28 cellular contexts compared by ENCODE assay signal in genomic region chr11:103798456-103798855, GRCh38.
DNase-seq lines count a peak whose midpoint lies in the region; TF ChIP-seq lines count a peak whose summit lies in the region.
"Had no signal": no experiment of that assay in that cellular context is flagged by ENCODE, and none has a peak within 500 bp of the region (broad histone marks: within the 10 kb centered on the region; RNA-seq: fewer than 3 reads in every experiment).

No MANE protein-coding gene starts in this region.

- no peaks in the 10 kb centered on the region for H3K9me2 ChIP-seq in Loucy (replicated peaks; ENCODE audit: low read depth, low read length)

- TF ChIP-seq CTCF in Loucy (conservative IDR thresholded peaks at IDR 0.05; ENCODE audit: low read length): no peak

- H3K27me3 ChIP-seq in Loucy (ENCODE audit: insufficient read depth, low read length, poor library complexity, severe bottlenecking): no peaks in the 10 kb centered on the region
- no peaks in the 10 kb centered on the region for H3K27me3 ChIP-seq in adipocyte (replicated peaks; ENCODE audit: control insufficient read depth, insufficient read depth, low read length)
- H3K27me3 ChIP-seq: cardiac muscle cell, foreskin keratinocyte, heart left ventricle, right lobe of liver, stomach had no signal

- peak overlapping the region; percentile 11 for H3K27ac ChIP-seq in mesodermal cell (ENCODE audit: low read depth, low read length, severe bottlenecking)
- H3K27ac ChIP-seq: cardiac muscle cell, foreskin keratinocyte, right lobe of liver, stomach had no signal

- peak overlapping the region; percentile 38 for H3K4me2 ChIP-seq in Loucy (ENCODE audit: low read depth, low read length, poor library complexity, severe bottlenecking)

- H2AFZ ChIP-seq in Loucy (ENCODE audit: low read length): no peak overlapping the region

- DNase-seq in NCI-H2171 treated with DMSO at 0.1 percent for 48 hours (lab: John Stamatoyannopoulos, UW) (peak; percentile 29), NCI-H2171 (lab: John Stamatoyannopoulos, UW) (no peak), adipocyte (ENCODE audit: low read depth) (no peak), NCI-H2196 treated with DMSO at 0.1 percent for 48 hours (lab: John Stamatoyannopoulos, UW; ENCODE audit: unreplicated experiment) (no peak), GDM1 (lab: John Stamatoyannopoulos, UW) (no peak)
- no peak for DNase-seq in stimulated activated CD4-positive, alpha-beta T cell treated with anti-CD3 and anti-CD28 coated beads, Interleukin-2, amount 100 ng/mL, for 48 hours
- DNase-seq: activated CD4-positive, alpha-beta T cell treated with anti-CD3 and anti-CD28 coated beads, Interleukin-2, amount 50 U/mL, for 1 hour; activated CD4-positive, CD25-positive, alpha-beta regulatory T cell; activated gamma-delta T cell; activated naive CD8-positive, alpha-beta T cell treated with anti-CD3 and anti-CD28 coated beads for 36 hours; activated T-cell treated with anti-CD3 and anti-CD28 coated beads, Interleukin-2, amount 50 U/mL, for 24 hours; aorta; CD8-positive, alpha-beta T cell; cortex of kidney; effector memory CD8-positive, alpha-beta T cell; erythroblast; foreskin keratinocyte; kidney; midbrain; naive B cell; NCI-H1694; nucleus accumbens; right lobe of liver; stomach had no signal

- H3K36me3 ChIP-seq in Loucy (ENCODE audit: insufficient read depth, low read length) (no peaks in the 10 kb centered on the region), adipocyte (ENCODE audit: control insufficient read depth, insufficient read depth, low read length, severe bottlenecking) (no peaks in the 10 kb centered on the region), mesodermal cell (ENCODE audit: control insufficient read depth, insufficient read depth, low read length) (no peaks in the 10 kb centered on the region)
- H3K36me3 ChIP-seq: cardiac muscle cell, heart left ventricle, right lobe of liver, stomach had no signal

- H3K9ac ChIP-seq in Loucy (ENCODE audit: low read depth, low read length, poor library complexity, severe bottlenecking) (no peak overlapping the region), adipocyte (ENCODE audit: low read length) (peak overlapping the region; percentile 2)

- no peaks in the 10 kb centered on the region for H3K79me2 ChIP-seq in Loucy (ENCODE audit: insufficient read depth, low read length)

- H3K4me3 ChIP-seq in Loucy (ENCODE audit: low read length, poor library complexity, severe bottlenecking) (peak overlapping the region; percentile 6), adipocyte (ENCODE audit: low read length) (no peak overlapping the region), mesodermal cell (ENCODE audit: extremely low read depth, insufficient read depth, low read length, poor library complexity, severe bottlenecking) (no peak overlapping the region)
- H3K4me3 ChIP-seq: cardiac muscle cell, heart left ventricle, right lobe of liver, stomach had no signal

- H3F3A ChIP-seq in Loucy (ENCODE audit: low read depth): no peaks in the 10 kb centered on the region

- no peaks in the 10 kb centered on the region for H4K20me1 ChIP-seq in Loucy (ENCODE audit: insufficient read depth, low read length, poor library complexity, severe bottlenecking)

- H3K9me3 ChIP-seq in Loucy (ENCODE audit: insufficient read depth, low read depth, low read length) (no peaks in the 10 kb centered on the region), adipocyte (ENCODE audit: control insufficient read depth, low read length) (no peaks in the 10 kb centered on the region), mesodermal cell (ENCODE audit: control insufficient read depth, low read length) (no peaks in the 10 kb centered on the region)
- H3K9me3 ChIP-seq: heart left ventricle, right lobe of liver, stomach had no signal

- WGBS in mesodermal cell (ENCODE audit: insufficient coverage in 2 of 2), 2 experiments: 100% methylated on average over 1 of the region's 3 CpGs

- H3K4me1 ChIP-seq in Loucy (ENCODE audit: insufficient read depth, low read length, poor library complexity, severe bottlenecking) (peaks cover 21% of the 10 kb centered on the region), adipocyte (ENCODE audit: control insufficient read depth, insufficient read depth, low read length) (peaks cover 73% of the 10 kb centered on the region), mesodermal cell (ENCODE audit: control insufficient read depth, insufficient read depth, low read length, poor library complexity, severe bottlenecking) (peaks cover 25% of the 10 kb centered on the region)
- H3K4me1 ChIP-seq: foreskin keratinocyte, right lobe of liver, stomach had no signal
